Comparison of ENCODE assay signal across 31 cellular contexts in genomic region chr21:29812947-29813346, GRCh38.
"Had no signal": no experiment of that assay in that cellular context is flagged by ENCODE, and none has a peak within 500 bp of the region (broad histone marks: within the 10 kb centered on the region; RNA-seq: fewer than 3 reads in every experiment).

No MANE protein-coding gene starts in this region.

- ATAC-seq: activated CD8-positive, alpha-beta memory T cell treated with anti-CD3 and anti-CD28 coated beads, Interleukin-2, amount 10 ng/mL, durations not matched to agents 7 days and 5 days; K562; Right ventricle myocardium inferior had no signal

- H3K27me3 ChIP-seq: brain microvascular endothelial cell had no signal

- H3K4me3 ChIP-seq: K562, PC-9 had no signal

- H3K36me3 ChIP-seq: brain microvascular endothelial cell, WERI-Rb-1 had no signal

- H3K27ac ChIP-seq: brain microvascular endothelial cell, PC-9, RWPE1, WERI-Rb-1 had no signal

- DNase-seq: activated CD4-positive, alpha-beta memory T cell treated with anti-CD3 and anti-CD28 coated beads, Interleukin-2, amount 10 ng/mL, durations not matched to agents 7 days and 5 days; activated CD4-positive, alpha-beta T cell treated with anti-CD3 and anti-CD28 coated beads for 1 hour; activated CD4-positive, alpha-beta T cell treated with anti-CD3 and anti-CD28 coated beads for 48 hours; activated CD4-positive, CD25-positive, alpha-beta regulatory T cell; activated CD8-positive, alpha-beta memory T cell treated with anti-CD3 and anti-CD28 coated beads for 24 hours; activated CD8-positive, alpha-beta memory T cell treated with anti-CD3 and anti-CD28 coated beads, Interleukin-2, amount 10 ng/mL, durations not matched to agents 7 days and 5 days; activated CD8-positive, alpha-beta memory T cell treated with anti-CD3 and anti-CD28 coated beads, Interleukin-2, amount 50 U/mL, for 48 hours; activated effector memory CD4-positive, alpha-beta T cell treated with Interleukin-2 at 50 U/mL for 16 hours; activated naive CD4-positive, alpha-beta T cell; activated naive CD4-positive, alpha-beta T cell treated with anti-CD3 and anti-CD28 coated beads, Interleukin-2, amount 50 U/mL, for 16 hours; activated naive CD8-positive, alpha-beta T cell treated with anti-CD3 and anti-CD28 coated beads for 36 hours; activated T-cell treated with anti-CD3 and anti-CD28 coated beads, Interleukin-2, amount 50 U/mL, for 48 hours; amniotic stem cell; aorta; brain microvascular endothelial cell; central memory CD4-positive, alpha-beta T cell; NCI-H146; NCI-H187; NCI-H2081 treated with DMSO at 0.1 percent for 48 hours; NCI-H226; NCI-H446 treated with DMSO at 0.1 percent for 48 hours; NCI-H524; PC-9; SW 1271; T-helper 1 cell; T-helper 2 cell; T-helper 9 cell; WERI-Rb-1 had no signal
